In genomic region chr12:80257920-80258319, GRCh38 we compare ENCODE assay signal across 1 cellular context.
TF ChIP-seq lines count a peak whose summit lies in the region.

No MANE protein-coding gene starts in this region.

TF ChIP-seq in HepG2, 621 proteins besides CTCF, POLR2A, EP300 and RAD21 (continued from another document):
- TF ChIP-seq ZUFSP (CRISPR knock-in tag; IDR thresholded peaks at IDR 0.05; ENCODE audit: borderline replicate concordance) (no peak), KLF16 (CRISPR knock-in tag; IDR thresholded peaks at IDR 0.05) (no peak)
